ENCODE assay signal across 23 cellular contexts in genomic region chr2:31004252-31004651, GRCh38.
"Had no signal": no experiment of that assay in that cellular context is flagged by ENCODE, and none has a peak within 500 bp of the region (broad histone marks: within the 10 kb centered on the region; RNA-seq: fewer than 3 reads in every experiment).

No MANE protein-coding gene starts in this region.

- H3K27me3 ChIP-seq: ascending aorta, left lung, transverse colon, uterus had no signal

- H3K4me3 Mint-ChIP-seq: activated T-cell treated with anti-CD3 and anti-CD28 coated beads, Interleukin-2, amount 50 U/mL, for 24 hours; activated T-helper 17 cell treated with anti-CD3 and anti-CD28 coated beads, Interleukin-2, amount 50 U/mL, for 72 hours; natural killer cell treated with Interleukin-12 subunit alpha and Interleukin-12 subunit beta and Interleukin-15 and Interleukin-18, amount 100 ng/mL, for 72 hours; stimulated activated effector memory CD8-positive, alpha-beta T cell treated with anti-CD3 and anti-CD28 coated beads, Interleukin-12 subunit alpha, Interleukin-12 subunit beta, amount 100 ng/mL, for 72 hours; T-cell had no signal

- H3K4me1 ChIP-seq: ascending aorta, left lung, parathyroid adenoma, transverse colon, uterus had no signal

- H3K9ac ChIP-seq: parathyroid adenoma had no signal

- DNase-seq: activated CD4-positive, alpha-beta T cell treated with anti-CD3 and anti-CD28 coated beads for 1 hour; activated CD4-positive, alpha-beta T cell treated with anti-CD3 and anti-CD28 coated beads, Interleukin-2, amount 50 U/mL, for 1 hour; activated CD8-positive, alpha-beta memory T cell treated with anti-CD3 and anti-CD28 coated beads, Interleukin-2, amount 50 U/mL, for 4 hours; activated T-cell treated with anti-CD3 and anti-CD28 coated beads, Interleukin-2, amount 50 U/mL, for 24 hours; cerebellar nuclear complex; heart right ventricle; islet precursor cell; left lung; midbrain; small intestine; stimulated activated CD4-positive, alpha-beta T cell treated with anti-CD3 and anti-CD28 coated beads, Interleukin-2, amount 100 ng/mL, for 24 hours; T-cell; transverse colon; uterus had no signal

- ATAC-seq: activated naive CD4-positive, alpha-beta T cell treated with anti-CD3 and anti-CD28 coated beads, Interleukin-2, amount 50 U/mL, for 72 hours; activated T-helper 17 cell treated with anti-CD3 and anti-CD28 coated beads, Interleukin-2, amount 50 U/mL, for 72 hours; heart right ventricle; left lung; sciatic nerve; stimulated activated effector memory CD8-positive, alpha-beta T cell treated with anti-CD3 and anti-CD28 coated beads, Interleukin-12 subunit alpha, Interleukin-12 subunit beta, amount 100 ng/mL, for 72 hours; T-cell had no signal

- H3K9me3 Mint-ChIP-seq: activated naive CD4-positive, alpha-beta T cell treated with anti-CD3 and anti-CD28 coated beads, Interleukin-2, amount 50 U/mL, for 72 hours; activated T-cell treated with anti-CD3 and anti-CD28 coated beads, Interleukin-2, amount 50 U/mL, for 24 hours; activated T-helper 17 cell treated with anti-CD3 and anti-CD28 coated beads, Interleukin-2, amount 50 U/mL, for 72 hours; natural killer cell treated with Interleukin-12 subunit alpha and Interleukin-12 subunit beta and Interleukin-15 and Interleukin-18, amount 100 ng/mL, for 72 hours; stimulated activated effector memory CD8-positive, alpha-beta T cell treated with anti-CD3 and anti-CD28 coated beads, Interleukin-12 subunit alpha, Interleukin-12 subunit beta, amount 100 ng/mL, for 72 hours; T-cell had no signal

- H3K79me2 ChIP-seq: parathyroid adenoma had no signal

- H3K9me3 ChIP-seq: ascending aorta, heart right ventricle, left lung, transverse colon, uterus had no signal

- H3K4me1 Mint-ChIP-seq: activated T-helper 17 cell treated with anti-CD3 and anti-CD28 coated beads, Interleukin-2, amount 50 U/mL, for 72 hours; stimulated activated effector memory CD8-positive, alpha-beta T cell treated with anti-CD3 and anti-CD28 coated beads, Interleukin-12 subunit alpha, Interleukin-12 subunit beta, amount 100 ng/mL, for 72 hours; T-cell had no signal

- H3K4me3 ChIP-seq: ascending aorta, coronary artery, heart right ventricle, left lung, lung, transverse colon, uterus had no signal

- H3K36me3 ChIP-seq: ascending aorta, heart right ventricle, left lung, transverse colon, uterus had no signal

- H3K27ac Mint-ChIP-seq: activated naive CD4-positive, alpha-beta T cell treated with anti-CD3 and anti-CD28 coated beads, Interleukin-2, amount 50 U/mL, for 72 hours; activated T-cell treated with anti-CD3 and anti-CD28 coated beads, Interleukin-2, amount 50 U/mL, for 24 hours; activated T-helper 17 cell treated with anti-CD3 and anti-CD28 coated beads, Interleukin-2, amount 50 U/mL, for 72 hours; natural killer cell treated with Interleukin-12 subunit alpha and Interleukin-12 subunit beta and Interleukin-15 and Interleukin-18, amount 100 ng/mL, for 72 hours; stimulated activated effector memory CD8-positive, alpha-beta T cell treated with anti-CD3 and anti-CD28 coated beads, Interleukin-12 subunit alpha, Interleukin-12 subunit beta, amount 100 ng/mL, for 72 hours had no signal

- H2AFZ ChIP-seq: parathyroid adenoma had no signal

- H3K36me3 Mint-ChIP-seq: activated naive CD4-positive, alpha-beta T cell treated with anti-CD3 and anti-CD28 coated beads, Interleukin-2, amount 50 U/mL, for 72 hours; natural killer cell treated with Interleukin-12 subunit alpha and Interleukin-12 subunit beta and Interleukin-15 and Interleukin-18, amount 100 ng/mL, for 72 hours; stimulated activated effector memory CD8-positive, alpha-beta T cell treated with anti-CD3 and anti-CD28 coated beads, Interleukin-12 subunit alpha, Interleukin-12 subunit beta, amount 100 ng/mL, for 72 hours; T-cell had no signal

- H3K27ac ChIP-seq: ascending aorta, coronary artery, heart right ventricle, left lung, parathyroid adenoma, transverse colon, uterus had no signal

- FAIRE-seq: small intestine had no signal
